Comparison of ENCODE assay signal across 1 cellular context in the genomic region with DNA sequence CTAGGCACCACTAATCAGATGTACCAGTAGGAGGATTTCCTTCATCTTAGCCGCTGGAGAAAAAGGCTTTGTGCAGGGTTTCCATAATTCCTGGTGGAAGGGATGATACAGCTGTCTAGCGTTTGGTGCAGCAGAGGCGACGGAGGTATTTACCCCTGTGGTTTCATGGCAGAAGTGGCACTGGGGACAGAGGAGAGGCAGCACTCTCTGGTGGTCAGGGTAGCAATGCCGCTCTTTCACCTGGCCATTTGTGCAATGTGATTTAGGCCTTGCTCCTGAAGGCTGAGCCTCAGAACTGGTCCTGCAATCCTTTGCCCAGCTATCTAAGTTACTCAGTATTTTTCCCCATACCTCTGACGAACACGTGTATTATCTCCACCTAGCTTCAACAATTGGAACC.
TF ChIP-seq lines count a peak whose summit lies in the region.

No MANE protein-coding gene starts in this region.

TF ChIP-seq in IMR-90, 13 proteins besides CTCF, POLR2A, EP300 and RAD21:
- no peak for TF ChIP-seq RCOR1 (IDR thresholded peaks at IDR 0.05; ENCODE audit: insufficient replicate concordance, low read length)
- TF ChIP-seq CEBPB (IDR thresholded peaks at IDR 0.05; ENCODE audit: low read depth, low read length), result no peak
- no peak for TF ChIP-seq CHD1 (IDR thresholded peaks at IDR 0.05; ENCODE audit: low read depth, low read length)
- TF ChIP-seq SMC3 (IDR thresholded peaks at IDR 0.05; ENCODE audit: low read depth, low read length), result no peak
- TF ChIP-seq RFX5 (IDR thresholded peaks at IDR 0.05; ENCODE audit: low read depth, low read length), result no peak
- no peak for TF ChIP-seq BHLHE40 (IDR thresholded peaks at IDR 0.05; ENCODE audit: low read depth, low read length)
- TF ChIP-seq, protein P1, sequence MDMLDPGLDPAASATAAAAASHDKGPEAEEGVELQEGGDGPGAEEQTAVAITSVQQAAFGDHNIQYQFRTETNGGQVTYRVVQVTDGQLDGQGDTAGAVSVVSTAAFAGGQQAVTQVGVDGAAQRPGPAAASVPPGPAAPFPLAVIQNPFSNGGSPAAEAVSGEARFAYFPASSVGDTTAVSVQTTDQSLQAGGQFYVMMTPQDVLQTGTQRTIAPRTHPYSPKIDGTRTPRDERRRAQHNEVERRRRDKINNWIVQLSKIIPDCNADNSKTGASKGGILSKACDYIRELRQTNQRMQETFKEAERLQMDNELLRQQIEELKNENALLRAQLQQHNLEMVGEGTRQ (IDR thresholded peaks at IDR 0.05; ENCODE audit: low read depth, low read length), result no peak
- no peak for TF ChIP-seq MXI1 (IDR thresholded peaks at IDR 0.05; ENCODE audit: borderline replicate concordance, low read depth, low read length)
- TF ChIP-seq, protein P2, sequence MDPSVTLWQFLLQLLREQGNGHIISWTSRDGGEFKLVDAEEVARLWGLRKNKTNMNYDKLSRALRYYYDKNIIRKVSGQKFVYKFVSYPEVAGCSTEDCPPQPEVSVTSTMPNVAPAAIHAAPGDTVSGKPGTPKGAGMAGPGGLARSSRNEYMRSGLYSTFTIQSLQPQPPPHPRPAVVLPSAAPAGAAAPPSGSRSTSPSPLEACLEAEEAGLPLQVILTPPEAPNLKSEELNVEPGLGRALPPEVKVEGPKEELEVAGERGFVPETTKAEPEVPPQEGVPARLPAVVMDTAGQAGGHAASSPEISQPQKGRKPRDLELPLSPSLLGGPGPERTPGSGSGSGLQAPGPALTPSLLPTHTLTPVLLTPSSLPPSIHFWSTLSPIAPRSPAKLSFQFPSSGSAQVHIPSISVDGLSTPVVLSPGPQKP (IDR thresholded peaks at IDR 0.05; ENCODE audit: borderline replicate concordance, low read depth, low read length), result no peak
- TF ChIP-seq MAFK (IDR thresholded peaks at IDR 0.05; ENCODE audit: low read depth, low read length), result no peak
- TF ChIP-seq MAZ (IDR thresholded peaks at IDR 0.05; ENCODE audit: borderline replicate concordance, low read depth, low read length), result no peak
- no peak for TF ChIP-seq FOS (IDR thresholded peaks at IDR 0.05; ENCODE audit: low read depth, low read length)
- TF ChIP-seq NFE2L2 (IDR thresholded peaks at IDR 0.05; ENCODE audit: low read depth, low read length), result no peak
